1 cellular context compared by ENCODE assay signal in the genomic region with DNA sequence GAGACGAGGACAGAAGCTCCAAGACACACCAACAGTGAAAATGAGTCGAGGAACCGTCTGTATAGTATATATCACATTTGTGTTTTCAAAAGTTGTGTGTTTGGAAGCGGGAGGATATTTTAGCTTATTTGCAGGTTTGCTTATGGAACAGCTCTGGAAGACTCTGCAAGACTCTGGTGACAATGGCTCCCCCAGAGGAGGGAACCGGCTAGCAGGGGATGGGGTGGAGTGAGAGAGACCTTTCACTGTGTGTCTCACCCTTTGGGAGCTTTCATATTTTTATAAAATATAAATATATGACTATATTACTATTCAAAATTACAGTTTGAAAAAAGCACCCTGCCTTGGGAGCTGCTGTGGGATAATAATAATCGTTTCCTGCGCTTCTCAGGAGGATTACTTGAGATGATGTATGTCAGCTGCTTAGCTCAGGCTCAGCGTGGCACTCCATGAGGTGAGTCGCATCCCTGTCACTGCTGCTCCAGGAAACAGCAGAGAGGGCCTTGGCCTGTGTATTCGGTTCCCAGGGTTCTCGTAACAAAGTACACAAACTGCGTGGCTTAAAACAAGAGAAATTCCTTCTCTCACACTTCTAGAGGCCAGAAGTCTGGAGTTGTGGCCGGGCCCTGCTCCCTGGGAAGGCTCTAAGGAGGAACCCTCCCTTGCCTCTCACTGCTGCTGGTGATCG.
TF ChIP-seq lines count a peak whose summit lies in the region.

No MANE protein-coding gene starts in this region.

TF ChIP-seq in K562, 482 proteins besides CTCF, POLR2A, EP300 and RAD21 (continued from another document):
- TF ChIP-seq, protein P1, sequence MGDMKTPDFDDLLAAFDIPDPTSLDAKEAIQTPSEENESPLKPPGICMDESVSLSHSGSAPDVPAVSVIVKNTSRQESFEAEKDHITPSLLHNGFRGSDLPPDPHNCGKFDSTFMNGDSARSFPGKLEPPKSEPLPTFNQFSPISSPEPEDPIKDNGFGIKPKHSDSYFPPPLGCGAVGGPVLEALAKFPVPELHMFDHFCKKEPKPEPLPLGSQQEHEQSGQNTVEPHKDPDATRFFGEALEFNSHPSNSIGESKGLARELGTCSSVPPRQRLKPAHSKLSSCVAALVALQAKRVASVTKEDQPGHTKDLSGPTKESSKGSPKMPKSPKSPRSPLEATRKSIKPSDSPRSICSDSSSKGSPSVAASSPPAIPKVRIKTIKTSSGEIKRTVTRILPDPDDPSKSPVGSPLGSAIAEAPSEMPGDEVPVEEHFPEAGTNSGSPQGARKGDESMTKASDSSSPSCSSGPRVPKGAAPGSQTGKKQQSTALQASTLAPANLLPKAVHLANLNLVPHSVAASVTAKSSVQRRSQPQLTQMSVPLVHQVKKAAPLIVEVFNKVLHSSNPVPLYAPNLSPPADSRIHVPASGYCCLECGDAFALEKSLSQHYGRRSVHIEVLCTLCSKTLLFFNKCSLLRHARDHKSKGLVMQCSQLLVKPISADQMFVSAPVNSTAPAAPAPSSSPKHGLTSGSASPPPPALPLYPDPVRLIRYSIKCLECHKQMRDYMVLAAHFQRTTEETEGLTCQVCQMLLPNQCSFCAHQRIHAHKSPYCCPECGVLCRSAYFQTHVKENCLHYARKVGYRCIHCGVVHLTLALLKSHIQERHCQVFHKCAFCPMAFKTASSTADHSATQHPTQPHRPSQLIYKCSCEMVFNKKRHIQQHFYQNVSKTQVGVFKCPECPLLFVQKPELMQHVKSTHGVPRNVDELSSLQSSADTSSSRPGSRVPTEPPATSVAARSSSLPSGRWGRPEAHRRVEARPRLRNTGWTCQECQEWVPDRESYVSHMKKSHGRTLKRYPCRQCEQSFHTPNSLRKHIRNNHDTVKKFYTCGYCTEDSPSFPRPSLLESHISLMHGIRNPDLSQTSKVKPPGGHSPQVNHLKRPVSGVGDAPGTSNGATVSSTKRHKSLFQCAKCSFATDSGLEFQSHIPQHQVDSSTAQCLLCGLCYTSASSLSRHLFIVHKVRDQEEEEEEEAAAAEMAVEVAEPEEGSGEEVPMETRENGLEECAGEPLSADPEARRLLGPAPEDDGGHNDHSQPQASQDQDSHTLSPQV (IDR thresholded peaks at IDR 0.05), result no peak
- no peak for TF ChIP-seq BRF1 (IDR thresholded peaks at IDR 0.05; ENCODE audit: borderline replicate concordance, extremely low read depth, insufficient read length)
- TF ChIP-seq, protein P2, sequence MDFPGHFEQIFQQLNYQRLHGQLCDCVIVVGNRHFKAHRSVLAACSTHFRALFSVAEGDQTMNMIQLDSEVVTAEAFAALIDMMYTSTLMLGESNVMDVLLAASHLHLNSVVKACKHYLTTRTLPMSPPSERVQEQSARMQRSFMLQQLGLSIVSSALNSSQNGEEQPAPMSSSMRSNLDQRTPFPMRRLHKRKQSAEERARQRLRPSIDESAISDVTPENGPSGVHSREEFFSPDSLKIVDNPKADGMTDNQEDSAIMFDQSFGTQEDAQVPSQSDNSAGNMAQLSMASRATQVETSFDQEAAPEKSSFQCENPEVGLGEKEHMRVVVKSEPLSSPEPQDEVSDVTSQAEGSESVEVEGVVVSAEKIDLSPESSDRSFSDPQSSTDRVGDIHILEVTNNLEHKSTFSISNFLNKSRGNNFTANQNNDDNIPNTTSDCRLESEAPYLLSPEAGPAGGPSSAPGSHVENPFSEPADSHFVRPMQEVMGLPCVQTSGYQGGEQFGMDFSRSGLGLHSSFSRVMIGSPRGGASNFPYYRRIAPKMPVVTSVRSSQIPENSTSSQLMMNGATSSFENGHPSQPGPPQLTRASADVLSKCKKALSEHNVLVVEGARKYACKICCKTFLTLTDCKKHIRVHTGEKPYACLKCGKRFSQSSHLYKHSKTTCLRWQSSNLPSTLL (IDR thresholded peaks at IDR 0.05), result no peak
- TF ChIP-seq RERE (CRISPR knock-in tag; IDR thresholded peaks at IDR 0.05; ENCODE audit: borderline replicate concordance), result no peak
- no peak for TF ChIP-seq POLR2H (tag; IDR thresholded peaks at IDR 0.05; ENCODE audit: low read depth)
- TF ChIP-seq MTA1 (IDR thresholded peaks at IDR 0.05; ENCODE audit: borderline replicate concordance), result no peak
- no peak for TF ChIP-seq ZNF668 (CRISPR knock-in tag; IDR thresholded peaks at IDR 0.05)
- TF ChIP-seq TEAD2 (tag; IDR thresholded peaks at IDR 0.05), result no peak
- TF ChIP-seq E2F8 (IDR thresholded peaks at IDR 0.05; ENCODE audit: low read depth, partially characterized antibody), result no peak
- no peak for TF ChIP-seq EP400 (IDR thresholded peaks at IDR 0.05)
- TF ChIP-seq MAX (CRISPR knock-in tag; IDR thresholded peaks at IDR 0.05), result no peak
- TF ChIP-seq STAT5A (IDR thresholded peaks at IDR 0.05; ENCODE audit: borderline replicate concordance, low read length), result no peak
- TF ChIP-seq PTBP1 (IDR thresholded peaks at IDR 0.05; ENCODE audit: low read depth, low read length), result no peak
- no peak for TF ChIP-seq NFIC (IDR thresholded peaks at IDR 0.05)
- no peak for TF ChIP-seq PYGO2 (tag; IDR thresholded peaks at IDR 0.05)
- TF ChIP-seq ZNF431 (CRISPR knock-in tag; IDR thresholded peaks at IDR 0.05), result no peak
- no peak for TF ChIP-seq HNRNPK (IDR thresholded peaks at IDR 0.05; ENCODE audit: low read depth, low read length, poor library complexity, severe bottlenecking)
